ENCODE assay signal across 2 cellular contexts in the genomic region with DNA sequence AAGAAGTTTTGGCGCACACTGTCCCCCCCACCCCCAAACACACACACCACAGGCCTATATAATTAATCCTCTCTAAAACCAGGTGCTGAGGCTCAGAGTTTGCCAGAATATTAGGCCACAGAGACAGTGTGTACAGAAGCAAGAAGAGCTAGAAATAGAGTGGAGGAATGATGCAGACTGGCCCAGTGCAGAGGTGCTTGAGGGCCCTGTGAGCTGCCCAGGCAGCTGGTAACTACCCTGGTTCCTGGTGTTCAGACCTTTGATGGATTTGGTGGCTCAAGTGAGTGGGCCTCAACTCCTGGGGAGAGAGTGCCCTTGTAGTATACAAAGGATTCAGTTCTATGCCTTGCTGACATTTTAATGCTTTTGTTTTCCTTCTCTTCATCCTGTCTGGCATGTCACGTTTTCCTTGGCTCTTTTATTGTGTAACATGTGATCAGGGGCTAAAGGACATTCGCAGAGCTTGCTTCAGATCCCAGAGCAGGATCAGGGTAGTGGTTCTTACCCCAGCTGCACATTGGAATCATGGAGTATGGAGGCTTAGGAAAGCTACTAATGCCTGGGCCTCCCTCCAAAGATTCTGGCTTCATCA.
TF ChIP-seq lines count a peak whose summit lies in the region.

No MANE protein-coding gene starts in this region.

TF ChIP-seq in IMR-90, 13 proteins besides CTCF, POLR2A, EP300 and RAD21:
- TF ChIP-seq NFE2L2 (IDR thresholded peaks at IDR 0.05; ENCODE audit: low read depth, low read length) (no peak), RCOR1 (IDR thresholded peaks at IDR 0.05; ENCODE audit: insufficient replicate concordance, low read length) (no peak), BHLHE40 (IDR thresholded peaks at IDR 0.05; ENCODE audit: low read depth, low read length) (no peak), CHD1 (IDR thresholded peaks at IDR 0.05; ENCODE audit: low read depth, low read length) (no peak), MXI1 (IDR thresholded peaks at IDR 0.05; ENCODE audit: borderline replicate concordance, low read depth, low read length) (no peak), CEBPB (IDR thresholded peaks at IDR 0.05; ENCODE audit: low read depth, low read length) (0 out of 2 replicates have a peak, but pooled peaks have one; percentile 9)

TF ChIP-seq in endothelial cell of umbilical vein, 7 proteins besides CTCF, POLR2A, EP300 and RAD21:
- TF ChIP-seq, protein P1, sequence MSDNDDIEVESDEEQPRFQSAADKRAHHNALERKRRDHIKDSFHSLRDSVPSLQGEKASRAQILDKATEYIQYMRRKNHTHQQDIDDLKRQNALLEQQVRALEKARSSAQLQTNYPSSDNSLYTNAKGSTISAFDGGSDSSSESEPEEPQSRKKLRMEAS (IDR thresholded peaks at IDR 0.05; ENCODE audit: insufficient read depth, insufficient read length): no peak
- no peak for TF ChIP-seq GATA2 (IDR thresholded peaks at IDR 0.05; ENCODE audit: insufficient read depth, insufficient read length, low read depth, low read length)
- TF ChIP-seq FOS (IDR thresholded peaks at IDR 0.05; ENCODE audit: borderline replicate concordance, insufficient read depth, low read length): no peak
- no peak for TF ChIP-seq EZH2 (IDR thresholded peaks at IDR 0.05; ENCODE audit: borderline replicate concordance, low read depth, low read length, severe bottlenecking)
- TF ChIP-seq MYC (IDR thresholded peaks at IDR 0.05; ENCODE audit: low read depth, low read length): no peak
- TF ChIP-seq JUN (IDR thresholded peaks at IDR 0.05; ENCODE audit: borderline replicate concordance, insufficient read depth, insufficient read length, low read depth): no peak
- TF ChIP-seq POLR2AphosphoS5 (IDR thresholded peaks at IDR 0.05; ENCODE audit: insufficient read depth, low read depth, low read length): no peak
